In genomic region chr5:96808868-96809558, GRCh38 we compare ENCODE assay signal across 1 cellular context.
TF ChIP-seq lines count a peak whose summit lies in the region.

No MANE protein-coding gene starts in this region.

TF ChIP-seq in K562, 482 proteins besides CTCF, POLR2A, EP300 and RAD21 (continued from another document and continues in another):
- no peak for TF ChIP-seq SFPQ (IDR thresholded peaks at IDR 0.05; ENCODE audit: low read depth, low read length)
- TF ChIP-seq ELF1 (tag; IDR thresholded peaks at IDR 0.05), result peak; percentile 53; the same call in 1 of the 2 replicates
- peak; percentile 87 for TF ChIP-seq CUX1 (CRISPR knock-in tag; IDR thresholded peaks at IDR 0.05)
- TF ChIP-seq MTA3 (IDR thresholded peaks at IDR 0.05; ENCODE audit: borderline replicate concordance), result no peak
- TF ChIP-seq ZNF639 (CRISPR knock-in tag; conservative IDR thresholded peaks at IDR 0.05 in 1 of 2, IDR thresholded peaks at IDR 0.05 in 1 of 2), result peak in 1 of 2 experiments; percentile 93; a peak in 2 of 4 replicates
- TF ChIP-seq PRPF4 (IDR thresholded peaks at IDR 0.05; ENCODE audit: insufficient read depth, low read depth, low read length, poor library complexity, severe bottlenecking), result no peak
- peak; percentile 77; the same call in 1 of the 2 replicates for TF ChIP-seq DIDO1 (tag; IDR thresholded peaks at IDR 0.05; ENCODE audit: low read depth)
- peak; percentile 90 for TF ChIP-seq ZNF79 (CRISPR knock-in tag; IDR thresholded peaks at IDR 0.05; ENCODE audit: low read depth)
- TF ChIP-seq BRF2 (IDR thresholded peaks at IDR 0.05; ENCODE audit: borderline replicate concordance, insufficient read depth, insufficient read length), result no peak
- TF ChIP-seq ATF2 (CRISPR knock-in tag; IDR thresholded peaks at IDR 0.05), result no peak
- TF ChIP-seq ZNF431 (CRISPR knock-in tag; IDR thresholded peaks at IDR 0.05), result no peak
- no peak for TF ChIP-seq E2F8 (IDR thresholded peaks at IDR 0.05; ENCODE audit: low read depth, partially characterized antibody)
- TF ChIP-seq ZNF165 (CRISPR knock-in tag; IDR thresholded peaks at IDR 0.05; ENCODE audit: borderline replicate concordance), result peak; percentile 76; the same call in 1 of the 2 replicates
- no peak for TF ChIP-seq HNRNPK (IDR thresholded peaks at IDR 0.05; ENCODE audit: low read depth, low read length, poor library complexity, severe bottlenecking)
- no peak for TF ChIP-seq NR2C2 (CRISPR knock-in tag; IDR thresholded peaks at IDR 0.05)
- peak; percentile 48; the same call in 1 of the 2 replicates for TF ChIP-seq NR2C2 (tag; IDR thresholded peaks at IDR 0.05)
- TF ChIP-seq ZNF449 (CRISPR knock-in tag; IDR thresholded peaks at IDR 0.05), result peak; percentile 89
- TF ChIP-seq ZNF740 (CRISPR knock-in tag; IDR thresholded peaks at IDR 0.05), result no peak
- TF ChIP-seq ZNF740 (tag; IDR thresholded peaks at IDR 0.05), result peak in 1 of 2 experiments; percentile 99; a peak in 2 of 4 replicates
- TF ChIP-seq PBX2 (CRISPR knock-in tag; IDR thresholded peaks at IDR 0.05; ENCODE audit: low read depth), result no peak
- peak; percentile 68; the same call in 1 of the 2 replicates for TF ChIP-seq PBX2 (tag; conservative IDR thresholded peaks at IDR 0.05; ENCODE audit: low read depth)
- no peak for TF ChIP-seq ZNF224 (CRISPR knock-in tag; IDR thresholded peaks at IDR 0.05)
- peak; percentile 72; the same call in 1 of the 2 replicates for TF ChIP-seq KLF13 (tag; IDR thresholded peaks at IDR 0.05; ENCODE audit: borderline replicate concordance, low read depth)
